ENCODE assay signal across 8 cellular contexts in genomic region chr2:218368150-218368528, GRCh38. TPM values are rescaled to one million over a fixed set of nuclear protein-coding genes. Genes with fewer than 3 reads are reported as not detected.
A peak's percentile ranks its signal among the peaks of the same experiment; 100 is the strongest.
DNase-seq lines count a peak whose midpoint lies in the region; ATAC-seq and TF ChIP-seq lines count a peak whose summit lies in the region.

No MANE protein-coding gene starts in this region.

- peak overlapping the region; percentile 79 for H3K4me3 Mint-ChIP-seq in natural killer cell treated with Interleukin-12 subunit alpha and Interleukin-12 subunit beta and Interleukin-15 and Interleukin-18, amount 100 ng/mL, for 72 hours

- peak overlapping the region; percentile 28 for H3K4me2 ChIP-seq in Loucy (ENCODE audit: low read depth, low read length, poor library complexity, severe bottlenecking)

- no peaks in the 10 kb centered on the region for H4K20me1 ChIP-seq in Loucy (ENCODE audit: insufficient read depth, low read length, poor library complexity, severe bottlenecking)

- no peaks in the 10 kb centered on the region for H3K9me3 Mint-ChIP-seq in natural killer cell treated with Interleukin-12 subunit alpha and Interleukin-12 subunit beta and Interleukin-15 and Interleukin-18, amount 100 ng/mL, for 72 hours

- no peak for DNase-seq in AG04450 (ENCODE audit: low read depth, low spot score)
- DNase-seq in effector memory CD4-positive, alpha-beta T cell = no peak
- DNase-seq in natural killer cell treated with Interleukin-12 subunit alpha and Interleukin-12 subunit beta and Interleukin-15 and Interleukin-18, amount 100 ng/mL, for 72 hours (ENCODE audit: low spot score) = no peak
- no peak for DNase-seq in ureter (ENCODE audit: low spot score)
- DNase-seq in stimulated activated CD4-positive, alpha-beta T cell treated with anti-CD3 and anti-CD28 coated beads, Interleukin-1b, Interleukin-23, amount 100 ng/mL, for 48 hours = no peak
- DNase-seq in SJCRH30 = no peak

- H3K27ac ChIP-seq in AG04450 (ENCODE audit: low read depth, low read length) (no peak overlapping the region), SJCRH30 (no peak overlapping the region)
- H3K27ac ChIP-seq in effector memory CD4-positive, alpha-beta T cell (ENCODE audit: insufficient read depth, low read length, poor library complexity, severe bottlenecking) = peak overlapping the region; percentile 63

- H3K36me3 Mint-ChIP-seq in natural killer cell treated with Interleukin-12 subunit alpha and Interleukin-12 subunit beta and Interleukin-15 and Interleukin-18, amount 100 ng/mL, for 72 hours = no peaks in the 10 kb centered on the region

- no peaks in the 10 kb centered on the region for H3K79me2 ChIP-seq in Loucy (ENCODE audit: insufficient read depth, low read length)

- H3K9me3 ChIP-seq in AG04450 (ENCODE audit: control insufficient read depth, insufficient read depth, low read length) (peaks cover 9% of the 10 kb centered on the region), Loucy (ENCODE audit: insufficient read depth, low read depth, low read length) (no peaks in the 10 kb centered on the region), SJCRH30 (replicated peaks) (no peaks in the 10 kb centered on the region)
- no peaks in the 10 kb centered on the region for H3K9me3 ChIP-seq in effector memory CD4-positive, alpha-beta T cell (ENCODE audit: control insufficient read depth, low read length)

- POLR2A ChIA-PET in AG04450 (lab: Yijun Ruan, JAX) = interaction anchor here (0.6 kb wide), 1 partner anchor 32 kb away, joined by 4 read pairs; no protein-coding TSS in a partner anchor

- no peaks in the 10 kb centered on the region for H3K36me3 ChIP-seq in Loucy (ENCODE audit: insufficient read depth, low read length)
- H3K36me3 ChIP-seq in effector memory CD4-positive, alpha-beta T cell (ENCODE audit: control insufficient read depth, insufficient read depth, low read length) = no peaks in the 10 kb centered on the region
- no peaks in the 10 kb centered on the region for H3K36me3 ChIP-seq in SJCRH30

- H3F3A ChIP-seq in Loucy (ENCODE audit: low read depth) = no peaks in the 10 kb centered on the region

- TF ChIP-seq CTCF in AG04450 (IDR thresholded peaks at IDR 0.05; ENCODE audit: low read depth, low read length) (no peak), Loucy (conservative IDR thresholded peaks at IDR 0.05; ENCODE audit: low read length) (no peak)

- H3K27me3 ChIP-seq in AG04450 (ENCODE audit: control insufficient read depth, insufficient read depth, low read length) (peaks cover 4% of the 10 kb centered on the region), Loucy (ENCODE audit: insufficient read depth, low read length, poor library complexity, severe bottlenecking) (no peaks in the 10 kb centered on the region), SJCRH30 (no peaks in the 10 kb centered on the region)
- no peaks in the 10 kb centered on the region for H3K27me3 ChIP-seq in effector memory CD4-positive, alpha-beta T cell (replicated peaks; ENCODE audit: control insufficient read depth, insufficient read depth, low read length, poor library complexity, severe bottlenecking)

- no peak for ATAC-seq in natural killer cell treated with Interleukin-12 subunit alpha and Interleukin-12 subunit beta and Interleukin-15 and Interleukin-18, amount 100 ng/mL, for 72 hours
- no peak for ATAC-seq in GM18511 (IDR thresholded peaks at IDR 0.05; ENCODE audit: unreplicated experiment)

- H3K4me1 ChIP-seq in Loucy (ENCODE audit: insufficient read depth, low read length, poor library complexity, severe bottlenecking) = peaks cover 6% of the 10 kb centered on the region
- H3K4me1 ChIP-seq in effector memory CD4-positive, alpha-beta T cell (ENCODE audit: control insufficient read depth, insufficient read depth, low read length, poor library complexity, severe bottlenecking) = peaks cover 6% of the 10 kb centered on the region
- H3K4me1 ChIP-seq in SJCRH30 = no peaks in the 10 kb centered on the region

- no peaks in the 10 kb centered on the region for H3K27me3 Mint-ChIP-seq in natural killer cell treated with Interleukin-12 subunit alpha and Interleukin-12 subunit beta and Interleukin-15 and Interleukin-18, amount 100 ng/mL, for 72 hours

- peak overlapping the region; percentile 64 for H3K9ac ChIP-seq in Loucy (ENCODE audit: low read depth, low read length, poor library complexity, severe bottlenecking)

- no peaks in the 10 kb centered on the region for H3K9me2 ChIP-seq in Loucy (replicated peaks; ENCODE audit: low read depth, low read length)

- H2AFZ ChIP-seq in Loucy (ENCODE audit: low read length) = 0 out of 2 replicates have a peak overlapping the region, but pooled peaks have one; percentile 25

- peak overlapping the region; percentile 64 to 76 for H3K27ac Mint-ChIP-seq in natural killer cell treated with Interleukin-12 subunit alpha and Interleukin-12 subunit beta and Interleukin-15 and Interleukin-18, amount 100 ng/mL, for 72 hours

- H3K4me3 ChIP-seq in AG04450 (ENCODE audit: low read depth, low read length) = peak overlapping the region; percentile 59
- H3K4me3 ChIP-seq in Loucy (ENCODE audit: low read length, poor library complexity, severe bottlenecking) = peak overlapping the region; percentile 67
- H3K4me3 ChIP-seq in effector memory CD4-positive, alpha-beta T cell (ENCODE audit: insufficient read depth, low read depth, low read length, poor library complexity, severe bottlenecking) = peak overlapping the region; percentile 64
- H3K4me3 ChIP-seq in SJCRH30 = no peak overlapping the region

- H3K4me1 Mint-ChIP-seq in natural killer cell treated with Interleukin-12 subunit alpha and Interleukin-12 subunit beta and Interleukin-15 and Interleukin-18, amount 100 ng/mL, for 72 hours (ENCODE audit: low read depth in 2 of 2) = peaks cover 0 to 11% of the 10 kb centered on the region in 2 donors

- CTCF ChIA-PET in AG04450 (lab: Charles Lee) = interaction anchor here (1.0 to 1.3 kb wide), 3 partner anchors 11 to 75 kb away, joined by 3 to 4 read pairs (median 3); partner anchors contain the start of gene CATIP

RNA-seq across cellular contexts. Expression of gene CATIP, which starts 11.5 kb away (rescaled TPM):
- polyA plus RNA-seq in AG04450 (2011; rRNA removed) = not detected in 2 replicates
- 0.43 and 0.46 TPM in 2 replicates for polyA minus RNA-seq in AG04450 (2011; rRNA and poly(A)+ RNA removed)
- total RNA-seq in natural killer cell treated with Interleukin-12 subunit alpha and Interleukin-12 subunit beta and Interleukin-15 and Interleukin-18, amount 100 ng/mL, for 72 hours = not detected
- total RNA-seq in ureter = not detected
- not detected in 2 replicates for total RNA-seq in SJCRH30 (2014; rRNA removed; shearing (Covaris generic))

RNA-seq across cellular contexts. Expression of gene SLC11A1, which starts 13.9 kb away (rescaled TPM):
- polyA plus RNA-seq in AG04450 (2011; rRNA removed) = 0.04 TPM in 1 of 2 replicates, not detected in the other
- polyA minus RNA-seq in AG04450 (2011; rRNA and poly(A)+ RNA removed) = 0.14 TPM in 1 of 2 replicates, not detected in the other
- under 1 TPM in 1 of 2 donors, not detected in 1; 0.11 TPM for total RNA-seq in natural killer cell treated with Interleukin-12 subunit alpha and Interleukin-12 subunit beta and Interleukin-15 and Interleukin-18, amount 100 ng/mL, for 72 hours
- 16.5 TPM for total RNA-seq in ureter
- 0.35 and 0.36 TPM in 2 replicates for total RNA-seq in SJCRH30 (2014; rRNA removed; shearing (Covaris generic))

RNA-seq across cellular contexts. Expression of gene CTDSP1, which starts 31.5 kb away (rescaled TPM):
- polyA plus RNA-seq in AG04450 (2011; rRNA removed) = 51.3 and 66.6 TPM in 2 replicates
- 77.8 and 111 TPM in 2 replicates for polyA minus RNA-seq in AG04450 (2011; rRNA and poly(A)+ RNA removed)
- 100 to 1,000 TPM in 1 of 2 donors, 10 to 100 TPM in 1; 92.5 to 106 TPM for total RNA-seq in natural killer cell treated with Interleukin-12 subunit alpha and Interleukin-12 subunit beta and Interleukin-15 and Interleukin-18, amount 100 ng/mL, for 72 hours
- total RNA-seq in ureter = 153 TPM
- total RNA-seq in SJCRH30 (2014; rRNA removed; shearing (Covaris generic)) = 61.5 and 69.9 TPM in 2 replicates

RNA-seq across cellular contexts. Expression of gene VIL1, which starts 50.8 kb away (rescaled TPM):
- 0.06 TPM in 1 of 2 replicates, not detected in the other for polyA plus RNA-seq in AG04450 (2011; rRNA removed)
- not detected in 2 replicates for polyA minus RNA-seq in AG04450 (2011; rRNA and poly(A)+ RNA removed)
- under 1 TPM in 1 of 2 donors, not detected in 1; 0.10 TPM for total RNA-seq in natural killer cell treated with Interleukin-12 subunit alpha and Interleukin-12 subunit beta and Interleukin-15 and Interleukin-18, amount 100 ng/mL, for 72 hours
- not detected for total RNA-seq in ureter
- 0.02 and 0.03 TPM in 2 replicates for total RNA-seq in SJCRH30 (2014; rRNA removed; shearing (Covaris generic))

Comparison
In these comparisons a context has a peak if more than half of its experiments do, and no peak if none do; other contexts are left out.
1. RNA of gene SLC11A1, which starts 13.9 kb away (total RNA-seq): 16.5 TPM in ureter (single experiment); 0.35 to 0.36 TPM in SJCRH30 and 0.11 TPM in natural killer cell treated with Interleukin-12 subunit alpha and Interleukin-12 subunit beta and Interleukin-15 and Interleukin-18, amount 100 ng/mL, for 72 hours; every median in the first group is over 10 times any median in the second.